Comparison of ENCODE assay signal across 8 cellular contexts in genomic region chr5:52798952-52799351, GRCh38. TPM values are rescaled to one million over a fixed set of nuclear protein-coding genes. Genes with fewer than 3 reads are reported as not detected.
DNase-seq lines count a peak whose midpoint lies in the region; ATAC-seq and TF ChIP-seq lines count a peak whose summit lies in the region.

No MANE protein-coding gene starts in this region.

- no peak for TF ChIP-seq POLR2A in gastrocnemius medialis (IDR thresholded peaks at IDR 0.05)

- H3K27ac ChIP-seq in GM23248 (peak overlapping the region; percentile 99), SK-N-MC (no peak overlapping the region), gastrocnemius medialis (peak overlapping the region; percentile 88 to 96 (median 92))

- DNase-seq in GM23248, result no peak
- DNase-seq in SK-N-MC (ENCODE audit: low read depth, low spot score), result no peak
- DNase-seq in fibroblast of the aortic adventitia (ENCODE audit: low read depth), result no peak
- no peak for DNase-seq in gastrocnemius medialis
- no peak for DNase-seq in D341Med (ENCODE audit: low spot score)
- no peak for DNase-seq in anterior cingulate cortex (lab: John Stamatoyannopoulos, UW)

- peaks cover 30% of the 10 kb centered on the region for H3F3A ChIP-seq in GM23248 (ENCODE audit: insufficient read depth)

- no peak for ATAC-seq in gastrocnemius medialis
- no peak for ATAC-seq in GM18498 (IDR thresholded peaks at IDR 0.05; ENCODE audit: unreplicated experiment)
- ATAC-seq in GM18907 (IDR thresholded peaks at IDR 0.05; ENCODE audit: unreplicated experiment), result no peak

- H3K27me3 ChIP-seq in GM23248 (replicated peaks; ENCODE audit: insufficient read depth) (no peaks in the 10 kb centered on the region), gastrocnemius medialis (no peaks in the 10 kb centered on the region)

- H3K9me2 ChIP-seq in GM23248 (ENCODE audit: insufficient read depth), result no peaks in the 10 kb centered on the region

- intact Hi-C loops in gastrocnemius medialis (cut with DNase I; ENCODE audit: low total_unique reads), result no loop called here

- H4K20me1 ChIP-seq in GM23248 (ENCODE audit: insufficient read depth), result no peaks in the 10 kb centered on the region

- H3K9me3 ChIP-seq in GM23248 (ENCODE audit: low read depth), result no peaks in the 10 kb centered on the region
- no peaks in the 10 kb centered on the region for H3K9me3 ChIP-seq in SK-N-MC (ENCODE audit: low read depth, low read length)
- H3K9me3 ChIP-seq in gastrocnemius medialis, result no peaks in the 10 kb centered on the region

- H3K9ac ChIP-seq in GM23248 (peak overlapping the region; percentile 99), SK-N-MC (ENCODE audit: insufficient read length) (peak overlapping the region; percentile 87)

- peak overlapping the region; percentile 97 for H3K4me2 ChIP-seq in GM23248 (ENCODE audit: unreplicated experiment)

- WGBS in GM23248 (ENCODE audit: low coverage in 1 of 2, low lambda C conversion rate in 2 of 2, missing lambda C conversion rate in 2 of 2), 2 experiments, result 10 to 11% methylated on average over 4 of the region's 4 CpGs

- TF ChIP-seq CTCF in fibroblast of the aortic adventitia (IDR thresholded peaks at IDR 0.05; ENCODE audit: insufficient read depth, low read length) (no peak), gastrocnemius medialis (IDR thresholded peaks at IDR 0.05 in 4 of 5, conservative IDR thresholded peaks at IDR 0.05 in 1 of 5) (no peak)

- H3K4me3 ChIP-seq in GM23248 (peak overlapping the region; percentile 87), SK-N-MC (peak overlapping the region; percentile 86), fibroblast of the aortic adventitia (ENCODE audit: low read depth, low read length) (peak overlapping the region; percentile 91), gastrocnemius medialis (peak overlapping the region; percentile 62 to 81 (median 76))

- H3K36me3 ChIP-seq in GM23248 (ENCODE audit: low read depth) (peaks cover 22% of the 10 kb centered on the region), SK-N-MC (ENCODE audit: insufficient read depth, low read length) (peaks cover 17% of the 10 kb centered on the region), gastrocnemius medialis (peaks cover 0 to 8% of the 10 kb centered on the region in 2 donors)

- in situ Hi-C loops in GM23248 (cut with MboI) (loop anchor here (25.0 kb wide), 1 partner anchor 113 kb away; no protein-coding TSS in a partner anchor), gastrocnemius medialis (cut with MboI; ENCODE audit: low sequenced_read_pairs in 4 of 4) (loop anchor here in 1 of 4 donors (25.0 kb wide), 1 partner anchor 113 kb away; no protein-coding TSS in a partner anchor)

- peak overlapping the region; percentile 87 for H2AFZ ChIP-seq in GM23248

- peaks cover 84% of the 10 kb centered on the region for H3K79me2 ChIP-seq in GM23248 (ENCODE audit: insufficient read depth)

- H3K4me1 ChIP-seq in GM23248 (ENCODE audit: insufficient read depth) (peaks cover 23% of the 10 kb centered on the region), gastrocnemius medialis (peaks cover 49% of the 10 kb centered on the region in 2 donors)

RNA-seq across cellular contexts. Expression of gene ITGA1, which starts 11.2 kb away (rescaled TPM):
- total RNA-seq in GM23248 (2014; rRNA removed; shearing (Covaris generic)), result 18.4 and 18.6 TPM in 2 replicates
- polyA plus RNA-seq in GM23248 (2016; fragmentation: Nextera tagmentation; extraction: Ambion mirVana), result 8.1 and 8.9 TPM in 2 replicates
- total RNA-seq in fibroblast of the aortic adventitia (ENCODE audit: low replicate concordance) (4.2 and 26.7 TPM in 2 replicates), gastrocnemius medialis (10 to 100 TPM in 2 of 4 donors, 1 to 10 TPM in 2; 5.7 to 20.4 (median 12.4) TPM)

RNA-seq across cellular contexts. Expression of gene PELO, which starts 11.2 kb away (rescaled TPM):
- 20.4 and 24.4 TPM in 2 replicates for total RNA-seq in GM23248 (2014; rRNA removed; shearing (Covaris generic))
- 25.0 and 25.2 TPM in 2 replicates for polyA plus RNA-seq in GM23248 (2016; fragmentation: Nextera tagmentation; extraction: Ambion mirVana)
- 9.2 and 18.9 TPM in 2 replicates for total RNA-seq in fibroblast of the aortic adventitia (ENCODE audit: low replicate concordance)
- 10 to 100 TPM; 13.8 to 28.5 (median 18.5) TPM for total RNA-seq in gastrocnemius medialis
